In genomic region chr3:45441570-45442313, GRCh38 we compare ENCODE assay signal across 1 cellular context.
TF ChIP-seq lines count a peak whose summit lies in the region.

No MANE protein-coding gene starts in this region.

TF ChIP-seq in GM23338, 12 proteins besides CTCF, POLR2A, EP300 and RAD21 (continued from another document):
- no peak for TF ChIP-seq ZNF462 (CRISPR knock-in tag; IDR thresholded peaks at IDR 0.05)
- TF ChIP-seq EZH2 (IDR thresholded peaks at IDR 0.05; ENCODE audit: low read depth, unreplicated experiment), result no peak
- no peak for TF ChIP-seq ZNF331 (CRISPR knock-in tag; IDR thresholded peaks at IDR 0.05; ENCODE audit: low read depth)
- no peak for TF ChIP-seq ETS1 (IDR thresholded peaks at IDR 0.05)
- no peak for TF ChIP-seq POLR2AphosphoS5 (IDR thresholded peaks at IDR 0.05; ENCODE audit: low read depth)
